In the genomic region with DNA sequence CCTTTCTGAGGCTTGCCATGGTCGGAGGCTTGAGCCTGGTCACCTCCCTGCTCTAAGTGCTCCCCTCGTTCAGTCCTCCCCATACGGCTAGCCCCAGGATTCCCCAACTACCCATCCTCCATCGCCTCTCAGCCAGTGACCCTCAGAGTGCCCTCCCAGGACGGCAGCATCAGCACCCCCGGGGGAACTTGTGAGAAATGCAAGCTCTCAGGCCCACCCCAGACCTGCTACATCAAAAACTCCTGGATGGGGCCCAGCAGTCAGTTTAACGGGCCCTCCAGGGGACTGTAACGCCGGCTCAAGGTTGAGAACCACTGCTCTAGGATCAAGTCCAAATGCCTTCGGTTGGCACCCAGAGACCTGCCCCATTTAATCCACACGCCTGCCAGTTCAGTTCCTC, we compare ENCODE assay signal across 1 cellular context.
TF ChIP-seq lines count a peak whose summit lies in the region.

No MANE protein-coding gene starts in this region.

TF ChIP-seq in H1, 55 proteins besides CTCF, POLR2A, EP300 and RAD21:
- TF ChIP-seq TAF7 (optimal IDR thresholded peaks at IDR 0.05; ENCODE audit: borderline replicate concordance, low read depth, low read length) (no peak), SUZ12 (IDR thresholded peaks at IDR 0.05; ENCODE audit: low read length) (no peak), RXRA (IDR thresholded peaks at IDR 0.05; ENCODE audit: insufficient read depth, low read depth, low read length) (no peak), NANOG (IDR thresholded peaks at IDR 0.05; ENCODE audit: insufficient read depth, low read depth, low read length, poor library complexity, severe bottlenecking) (no peak), EGR1 (IDR thresholded peaks at IDR 0.05; ENCODE audit: borderline replicate concordance, low read depth, low read length) (no peak), KDM1A (IDR thresholded peaks at IDR 0.05; ENCODE audit: borderline replicate concordance, low read length) (no peak), CEBPB (IDR thresholded peaks at IDR 0.05; ENCODE audit: low read depth, low read length) (no peak), SP2 (IDR thresholded peaks at IDR 0.05; ENCODE audit: low read length) (no peak), GABPA (IDR thresholded peaks at IDR 0.05; ENCODE audit: borderline replicate concordance, insufficient read depth, low read length) (no peak), POU5F1 (IDR thresholded peaks at IDR 0.05; ENCODE audit: low read depth, low read length) (no peak), ZNF274 (IDR thresholded peaks at IDR 0.05; ENCODE audit: borderline replicate concordance, extremely low read depth, low read length) (no peak), SIRT6 (IDR thresholded peaks at IDR 0.05; ENCODE audit: low read length) (no peak), TCF12 (IDR thresholded peaks at IDR 0.05; ENCODE audit: low read depth, low read length) (no peak), SP4 (IDR thresholded peaks at IDR 0.05; ENCODE audit: low read length) (no peak), CREB1 (IDR thresholded peaks at IDR 0.05) (no peak), RBBP5 (IDR thresholded peaks at IDR 0.05; ENCODE audit: borderline replicate concordance, low read depth, low read length) (no peak), HDAC6 (IDR thresholded peaks at IDR 0.05; ENCODE audit: low read depth, low read length) (no peak), ASH2L (IDR thresholded peaks at IDR 0.05; ENCODE audit: low read length) (no peak), MAFK (IDR thresholded peaks at IDR 0.05; ENCODE audit: low read depth, low read length) (no peak)
- TF ChIP-seq, protein P1, sequence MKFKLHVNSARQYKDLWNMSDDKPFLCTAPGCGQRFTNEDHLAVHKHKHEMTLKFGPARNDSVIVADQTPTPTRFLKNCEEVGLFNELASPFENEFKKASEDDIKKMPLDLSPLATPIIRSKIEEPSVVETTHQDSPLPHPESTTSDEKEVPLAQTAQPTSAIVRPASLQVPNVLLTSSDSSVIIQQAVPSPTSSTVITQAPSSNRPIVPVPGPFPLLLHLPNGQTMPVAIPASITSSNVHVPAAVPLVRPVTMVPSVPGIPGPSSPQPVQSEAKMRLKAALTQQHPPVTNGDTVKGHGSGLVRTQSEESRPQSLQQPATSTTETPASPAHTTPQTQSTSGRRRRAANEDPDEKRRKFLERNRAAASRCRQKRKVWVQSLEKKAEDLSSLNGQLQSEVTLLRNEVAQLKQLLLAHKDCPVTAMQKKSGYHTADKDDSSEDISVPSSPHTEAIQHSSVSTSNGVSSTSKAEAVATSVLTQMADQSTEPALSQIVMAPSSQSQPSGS (IDR thresholded peaks at IDR 0.05; ENCODE audit: low read length), result no peak
